8 cellular contexts compared by ENCODE assay signal in the genomic region with DNA sequence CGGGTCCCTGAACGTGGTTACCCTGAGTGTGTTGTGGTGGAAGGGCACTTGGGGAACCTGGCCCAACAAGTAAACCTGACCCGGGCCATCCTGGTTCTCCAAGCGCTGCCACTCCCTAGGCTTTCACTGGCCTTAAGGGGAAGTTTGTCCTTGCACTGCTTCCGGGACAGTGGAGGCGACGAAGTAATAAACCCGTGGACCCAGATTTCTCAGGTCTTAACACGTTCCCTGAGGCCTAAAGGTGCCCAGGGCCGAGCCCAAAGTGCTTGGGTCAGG.
DNase-seq lines count a peak whose midpoint lies in the region; ATAC-seq, FAIRE-seq and TF ChIP-seq lines count a peak whose summit lies in the region.

No MANE protein-coding gene starts in this region.

- H3K9me3 ChIP-seq in OCI-LY3 (ENCODE audit: insufficient read depth, low read length), result no peaks in the 10 kb centered on the region
- H3K9me3 ChIP-seq in parathyroid adenoma (ENCODE audit: control insufficient read depth, low read length), result no peaks in the 10 kb centered on the region

- H3K27me3 ChIP-seq in GM06990 (replicated peaks; ENCODE audit: control insufficient read depth, insufficient read depth, low read length) (no peaks in the 10 kb centered on the region), OCI-LY3 (ENCODE audit: low read depth, low read length) (no peaks in the 10 kb centered on the region), parathyroid adenoma (ENCODE audit: control insufficient read depth, insufficient read depth, low read length) (no peaks in the 10 kb centered on the region)

- no peak for FAIRE-seq in H54 (lab: Jason Lieb, UNC)

- TF ChIP-seq CTCF in GM06990 (IDR thresholded peaks at IDR 0.05; ENCODE audit: insufficient read depth, low read length, poor library complexity, severe bottlenecking), result no peak
- TF ChIP-seq CTCF in OCI-LY3 (IDR thresholded peaks at IDR 0.05; ENCODE audit: low read depth, low read length), result no peak
- TF ChIP-seq CTCF in parathyroid adenoma (IDR thresholded peaks at IDR 0.05), result no peak

- H3K4me2 ChIP-seq in OCI-LY3 (ENCODE audit: low read length) (peak overlapping the region; percentile 99), parathyroid adenoma (ENCODE audit: low read length) (peak overlapping the region; percentile 87)

- ATAC-seq in GM18519 (IDR thresholded peaks at IDR 0.05; ENCODE audit: low FRiP score, unreplicated experiment) (no peak), HG03095 (IDR thresholded peaks at IDR 0.05; ENCODE audit: unreplicated experiment) (no peak)

- H3K36me3 ChIP-seq in GM06990 (ENCODE audit: control insufficient read depth, insufficient read depth, low read length), result no peaks in the 10 kb centered on the region
- no peaks in the 10 kb centered on the region for H3K36me3 ChIP-seq in OCI-LY3 (replicated peaks; ENCODE audit: low read depth, low read length)
- no peaks in the 10 kb centered on the region for H3K36me3 ChIP-seq in parathyroid adenoma (ENCODE audit: control insufficient read depth, insufficient read depth, low read length)

- no peak for DNase-seq in GM06990 (ENCODE audit: extremely low read depth, insufficient read length)
- DNase-seq in epithelial cell of prostate (ENCODE audit: low read depth, low spot score), result no peak
- DNase-seq in effector CD4-positive, alpha-beta T cell, result no peak
- no peak for DNase-seq in H54 (ENCODE audit: insufficient read length, low spot score)

- H3K4me3 ChIP-seq in GM06990 (replicated peaks; ENCODE audit: low read depth, low read length) (peak overlapping the region; percentile 85), OCI-LY3 (ENCODE audit: low read length) (peak overlapping the region; percentile 84), parathyroid adenoma (ENCODE audit: low read depth, low read length) (peak overlapping the region; percentile 70)

- H3K79me2 ChIP-seq in OCI-LY3 (ENCODE audit: low read length), result no peaks in the 10 kb centered on the region
- no peaks in the 10 kb centered on the region for H3K79me2 ChIP-seq in parathyroid adenoma

- H3K27ac ChIP-seq in OCI-LY3 (ENCODE audit: low read length) (no peak overlapping the region), epithelial cell of prostate (peak overlapping the region; percentile 78), parathyroid adenoma (peak overlapping the region; percentile 86)

- H3K9ac ChIP-seq in OCI-LY3 (ENCODE audit: low read length), result peak overlapping the region; percentile 65
- no peak overlapping the region for H3K9ac ChIP-seq in parathyroid adenoma

- no peak; the same call in 1 of the 2 replicates for TF ChIP-seq POLR2A in H54 (IDR thresholded peaks at IDR 0.05; ENCODE audit: low read depth, low read length)

- H4K20me1 ChIP-seq in OCI-LY3 (ENCODE audit: insufficient read depth, low read length), result no peaks in the 10 kb centered on the region

- H3K4me1 ChIP-seq in OCI-LY3 (ENCODE audit: low read length) (peaks cover 16% of the 10 kb centered on the region), parathyroid adenoma (peaks cover 2% of the 10 kb centered on the region)

- H2AFZ ChIP-seq in OCI-LY3 (ENCODE audit: low read depth, low read length) (0 out of 2 replicates have a peak overlapping the region, but pooled peaks have one; percentile 74), parathyroid adenoma (peak overlapping the region; percentile 85)
